ENCODE assay signal across 9 cellular contexts in genomic region chr9:91844170-91844569, GRCh38.
DNase-seq lines count a peak whose midpoint lies in the region; FAIRE-seq and TF ChIP-seq lines count a peak whose summit lies in the region.
"Had no signal": no experiment of that assay in that cellular context is flagged by ENCODE, and none has a peak within 500 bp of the region (broad histone marks: within the 10 kb centered on the region; RNA-seq: fewer than 3 reads in every experiment).

No MANE protein-coding gene starts in this region.

- POLR2A ChIA-PET in H1 (lab: Charles Lee; ENCODE audit: partially characterized antibody): no interaction called here
- POLR2A ChIA-PET in CD4-positive, alpha-beta memory T cell (lab: Charles Lee; ENCODE audit: partially characterized antibody): no interaction called here

- H3K79me2 ChIP-seq in H1 (ENCODE audit: control insufficient read depth in 1 of 2, insufficient read depth in 2 of 2, low read length in 2 of 2): no peaks in the 10 kb centered on the region

- CTCF ChIA-PET in H1 (lab: Charles Lee; ENCODE audit: partially characterized antibody): interaction anchor here (0.7 to 1.1 kb wide), 2 partner anchors 62 to 110 kb away, joined by 3 to 4 read pairs; no protein-coding TSS in a partner anchor
- CTCF ChIA-PET in CD4-positive, alpha-beta memory T cell (lab: Charles Lee; ENCODE audit: partially characterized antibody): no interaction called here

- H3K18ac ChIP-seq in H1 (ENCODE audit: extremely low read depth, low read length): 0 out of 2 replicates have a peak overlapping the region, but pooled peaks have one; percentile 28

- H3K4me3 Mint-ChIP-seq in activated CD4-positive, alpha-beta T cell treated with anti-CD3 and anti-CD28 coated beads, Interleukin-2, amount 10 ng/mL, durations not matched to agents 24 days and 14 days: peak overlapping the region; percentile 25
- H3K4me3 Mint-ChIP-seq in CD4-positive, alpha-beta memory T cell: no peak overlapping the region

- no peak overlapping the region for H4K5ac ChIP-seq in H1 (ENCODE audit: insufficient read length, low read depth, low read length)

- H3K4me1 ChIP-seq in H1 (replicated peaks in 1 of 4; ENCODE audit: control insufficient read depth in 3 of 4, insufficient read depth in 4 of 4, low read length in 3 of 4) (peaks cover 0 to 9% (median 6%) of the 10 kb centered on the region in 4 experiments; a peak in 5 of 7 replicates), tibial artery (peaks cover 0 to 18% (median 13%) of the 10 kb centered on the region in 4 donors)
- H3K4me1 ChIP-seq in CD4-positive, alpha-beta memory T cell (ENCODE audit: insufficient read depth, low read length): peaks cover 7% of the 10 kb centered on the region
- H3K4me1 ChIP-seq: gastrocnemius medialis had no signal

- no peak for FAIRE-seq in H1 (lab: Jason Lieb, UNC)

- H3K27ac ChIP-seq in H1 (ENCODE audit: low read depth, low read length) (no peak overlapping the region), tibial artery (peak overlapping the region; percentile 33 to 53)
- no peak overlapping the region for H3K27ac ChIP-seq in CD4-positive, alpha-beta memory T cell (ENCODE audit: low read depth, low read length)
- H3K27ac ChIP-seq: gastrocnemius medialis had no signal

- peaks cover 0 to 5% of the 10 kb centered on the region in 2 experiments for H4K20me1 ChIP-seq in H1 (replicated peaks in 1 of 2; ENCODE audit: control insufficient read depth in 1 of 2, insufficient read depth in 2 of 2, low read length in 2 of 2)

- H3K23ac ChIP-seq in H1 (ENCODE audit: insufficient read length): no peak overlapping the region

- H2BK120ac ChIP-seq in H1 (replicated peaks; ENCODE audit: low read depth, low read length): no peak overlapping the region

- 80% methylated on average over 13 of the region's 13 CpGs; no CpG with 5 or more reads in 1 of the 2 experiments for WGBS in H1 (ENCODE audit: extremely low coverage in 1 of 2, insufficient coverage in 1 of 2, insufficient read length in 1 of 2, insufficient replicate concordance in 2 of 2, low coverage in 1 of 2, low lambda C conversion rate in 2 of 2, missing lambda C conversion rate in 1 of 2), 2 experiments

- H2BK20ac ChIP-seq in H1 (ENCODE audit: low read length): no peak overlapping the region

- TF ChIP-seq CTCF in H1 (IDR thresholded peaks at IDR 0.05; ENCODE audit: control extremely low read depth in 1 of 3, insufficient read depth in 1 of 3, low read depth in 1 of 3, low read length in 3 of 3) (no peak), tibial artery (IDR thresholded peaks at IDR 0.05) (no peak), GM13977 (IDR thresholded peaks at IDR 0.05; ENCODE audit: extremely low read depth, insufficient read depth, missing control alignments) (no peak)

- no peak overlapping the region for H2BK5ac ChIP-seq in H1 (ENCODE audit: low read depth, low read length)

- in situ Hi-C loops in GM13977 (cut with MboI; ENCODE audit: low pct_unique_long_range_greater_than_20kb, low sequenced_read_pairs, unreplicated experiment): no loop called here

- H3K14ac ChIP-seq in H1 (ENCODE audit: insufficient read length): no peak overlapping the region

- H4K91ac ChIP-seq in H1 (replicated peaks; ENCODE audit: insufficient read length, low read length): no peak overlapping the region

- intact Hi-C loops in activated CD4-positive, alpha-beta T cell treated with anti-CD3 and anti-CD28 coated beads, Interleukin-2, amount 10 ng/mL, durations not matched to agents 24 days and 14 days (cut with micrococcal nuclease): no loop called here
- intact Hi-C loops in tibial artery (cut with DNase I; ENCODE audit: low total_unique reads): loop anchor here (10.0 kb wide), 1 partner anchor 789 kb away; no protein-coding TSS in a partner anchor
- intact Hi-C loops in CD4-positive, alpha-beta memory T cell (cut with micrococcal nuclease): no loop called here

- no peak overlapping the region for H3K56ac ChIP-seq in H1 (replicated peaks; ENCODE audit: insufficient read length, low read depth, low read length)

- peaks cover 14% of the 10 kb centered on the region for H3K27me3 Mint-ChIP-seq in activated CD4-positive, alpha-beta T cell treated with anti-CD3 and anti-CD28 coated beads, Interleukin-2, amount 10 ng/mL, durations not matched to agents 24 days and 14 days
- peaks cover 17 to 26% of the 10 kb centered on the region in 2 donors for H3K27me3 Mint-ChIP-seq in CD4-positive, alpha-beta memory T cell

- no peak overlapping the region for H3K9ac ChIP-seq in H1 (replicated peaks in 1 of 4; ENCODE audit: extremely low read depth in 1 of 4, low read depth in 3 of 4, low read length in 3 of 4)

- TF ChIP-seq RAD21 in H1 (IDR thresholded peaks at IDR 0.05 in 1 of 2, conservative IDR thresholded peaks at IDR 0.05 in 1 of 2; ENCODE audit: low read depth in 2 of 2, low read length in 2 of 2): no peak

- no peak overlapping the region for H3K4me3 ChIP-seq in H1 (ENCODE audit: extremely low read depth in 1 of 4, insufficient read depth in 2 of 4, low read depth in 3 of 4, low read length in 4 of 4)
- peak overlapping the region in 1 of 2 donors; percentile 31 for H3K4me3 ChIP-seq in tibial artery
- H3K4me3 ChIP-seq in CD4-positive, alpha-beta memory T cell (ENCODE audit: low read length in 2 of 2): no peak overlapping the region
- H3K4me3 ChIP-seq: gastrocnemius medialis had no signal

- H3K9me3 ChIP-seq in H1 (ENCODE audit: insufficient read depth in 2 of 2, low read depth in 1 of 2, low read length in 1 of 2) (no peaks in the 10 kb centered on the region), tibial artery (no peaks in the 10 kb centered on the region)
- H3K9me3 ChIP-seq in CD4-positive, alpha-beta memory T cell (ENCODE audit: control insufficient read depth in 1 of 2, low read length in 2 of 2): no peaks in the 10 kb centered on the region
- H3K9me3 ChIP-seq: gastrocnemius medialis had no signal

- DNase-seq in activated CD4-positive, alpha-beta T cell treated with anti-CD3 and anti-CD28 coated beads, Interleukin-2, amount 10 ng/mL, durations not matched to agents 24 days and 14 days: no peak
- DNase-seq in activated CD4-positive, alpha-beta T cell treated with anti-CD3 and anti-CD28 coated beads for 48 hours: no peak
- DNase-seq in H1 (ENCODE audit: low read depth in 1 of 2, low spot score in 2 of 2) (no peak), midbrain (lab: John Stamatoyannopoulos, UW) (peak; percentile 20), tibial artery (peak in 1 of 2 donors; percentile 49), GM13977 (ENCODE audit: low spot score) (no peak), NCI-H69 (lab: John Stamatoyannopoulos, UW) (no peak)
- no peak for DNase-seq in CD4-positive, alpha-beta memory T cell

- H3K27ac Mint-ChIP-seq in activated CD4-positive, alpha-beta T cell treated with anti-CD3 and anti-CD28 coated beads, Interleukin-2, amount 10 ng/mL, durations not matched to agents 24 days and 14 days: no peak overlapping the region
- H3K27ac Mint-ChIP-seq in CD4-positive, alpha-beta memory T cell: no peak overlapping the region

- H3K27me3 ChIP-seq in H1 (replicated peaks in 1 of 4; ENCODE audit: control insufficient read depth in 3 of 4, extremely low read depth in 1 of 4, insufficient read depth in 3 of 4, low read length in 3 of 4) (no peaks in the 10 kb centered on the region), tibial artery (no peaks in the 10 kb centered on the region)
- peaks cover 4% of the 10 kb centered on the region for H3K27me3 ChIP-seq in CD4-positive, alpha-beta memory T cell (ENCODE audit: insufficient read depth, low read length)

- H3K36me3 ChIP-seq in H1 (ENCODE audit: control insufficient read depth in 2 of 4, insufficient read depth in 4 of 4, low read length in 3 of 4) (no peaks in the 10 kb centered on the region), tibial artery (no peaks in the 10 kb centered on the region)
- no peaks in the 10 kb centered on the region for H3K36me3 ChIP-seq in CD4-positive, alpha-beta memory T cell (ENCODE audit: insufficient read depth, low read length)
- H3K36me3 ChIP-seq: gastrocnemius medialis had no signal

- no peaks in the 10 kb centered on the region for H3K9me3 Mint-ChIP-seq in activated CD4-positive, alpha-beta T cell treated with anti-CD3 and anti-CD28 coated beads, Interleukin-2, amount 10 ng/mL, durations not matched to agents 24 days and 14 days
- no peaks in the 10 kb centered on the region for H3K9me3 Mint-ChIP-seq in CD4-positive, alpha-beta memory T cell

- peaks cover 4% of the 10 kb centered on the region; the same call in 1 of the 2 replicates for H3K23me2 ChIP-seq in H1 (ENCODE audit: low read depth, low read length)

- TF ChIP-seq EP300 in H1 (IDR thresholded peaks at IDR 0.05; ENCODE audit: borderline replicate concordance in 1 of 2, low read depth in 2 of 2, low read length in 2 of 2): no peak

- no peak overlapping the region for H2AFZ ChIP-seq in H1 (ENCODE audit: low read length)

- no peak for TF ChIP-seq POLR2A in H1 (IDR thresholded peaks at IDR 0.05; ENCODE audit: control extremely low read depth in 1 of 2, low read depth in 2 of 2, low read length in 2 of 2)

- no peak overlapping the region for H4K8ac ChIP-seq in H1 (ENCODE audit: extremely low read depth, insufficient read depth, low read length)

- H2AK5ac ChIP-seq in H1 (ENCODE audit: low read depth, low read length): no peak overlapping the region

- H3K4ac ChIP-seq in H1 (replicated peaks; ENCODE audit: insufficient read length, low read depth, low read length): no peak overlapping the region

- H3K4me1 Mint-ChIP-seq in activated CD4-positive, alpha-beta T cell treated with anti-CD3 and anti-CD28 coated beads, Interleukin-2, amount 10 ng/mL, durations not matched to agents 24 days and 14 days: peaks cover 26% of the 10 kb centered on the region
- H3K4me1 Mint-ChIP-seq in CD4-positive, alpha-beta memory T cell: peaks cover 12 to 22% (median 17%) of the 10 kb centered on the region in 4 donors

- H3K79me1 ChIP-seq in H1 (ENCODE audit: low read depth, low read length): no peaks in the 10 kb centered on the region

- no peak overlapping the region for H2BK15ac ChIP-seq in H1 (ENCODE audit: low read length)

- H3K36me3 Mint-ChIP-seq in activated CD4-positive, alpha-beta T cell treated with anti-CD3 and anti-CD28 coated beads, Interleukin-2, amount 10 ng/mL, durations not matched to agents 24 days and 14 days (ENCODE audit: low read depth): no peaks in the 10 kb centered on the region
- H3K36me3 Mint-ChIP-seq in CD4-positive, alpha-beta memory T cell: no peaks in the 10 kb centered on the region

- no peak overlapping the region for H2BK12ac ChIP-seq in H1 (ENCODE audit: low read depth, low read length)

- no peak overlapping the region for H3K4me2 ChIP-seq in H1 (ENCODE audit: insufficient read depth in 1 of 2, low read depth in 2 of 2, low read length in 2 of 2)

TF ChIP-seq in H1, 55 proteins besides CTCF, POLR2A, EP300 and RAD21 (continues in another document):
- TF ChIP-seq ASH2L (IDR thresholded peaks at IDR 0.05; ENCODE audit: low read length): no peak
- no peak for TF ChIP-seq CTBP2 (IDR thresholded peaks at IDR 0.05; ENCODE audit: borderline replicate concordance, insufficient read depth, insufficient read length, low read length)
- no peak for TF ChIP-seq GTF2F1 (IDR thresholded peaks at IDR 0.05; ENCODE audit: borderline replicate concordance, low read depth, low read length)
- TF ChIP-seq CBX8 (IDR thresholded peaks at IDR 0.05; ENCODE audit: borderline replicate concordance, low read depth, low read length): no peak
- no peak for TF ChIP-seq SP1 (IDR thresholded peaks at IDR 0.05; ENCODE audit: low read depth, low read length)

Comparison
In these comparisons a context has a peak if more than half of its experiments do, and no peak if none do; other contexts are left out.
1. H3K27ac ChIP-seq: peak in tibial artery (2 of 2); none in H1 (single experiment) and CD4-positive, alpha-beta memory T cell (single experiment).